In the genomic region with DNA sequence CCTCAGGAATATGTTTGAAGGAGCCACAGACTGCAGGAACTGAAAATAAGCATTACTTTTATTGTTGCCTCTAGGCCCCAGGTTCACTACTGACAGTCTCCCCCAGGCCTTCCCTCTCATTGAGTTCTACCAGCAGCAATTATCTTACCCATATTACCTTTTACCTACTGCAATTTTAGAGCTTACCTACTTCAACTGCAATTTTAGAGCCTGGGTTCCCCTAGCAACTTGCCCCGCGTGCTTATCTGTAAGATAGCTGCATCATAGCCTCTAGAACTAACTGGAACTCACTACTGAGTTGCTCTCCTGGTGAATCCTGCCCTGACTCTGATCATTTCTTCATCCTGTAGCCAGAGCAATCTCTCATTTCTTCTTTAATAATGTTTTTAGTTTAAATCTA, we compare ENCODE assay signal across 31 cellular contexts.
"Had no signal": no experiment of that assay in that cellular context is flagged by ENCODE, and none has a peak within 500 bp of the region (broad histone marks: within the 10 kb centered on the region; RNA-seq: fewer than 3 reads in every experiment).

No MANE protein-coding gene starts in this region.

- DNase-seq: activated effector memory CD4-positive, alpha-beta T cell treated with anti-CD3 and anti-CD28 coated beads, Interleukin-2, amount 50 U/mL, for 16 hours; activated effector memory CD4-positive, alpha-beta T cell treated with Interleukin-2 at 50 U/mL for 16 hours; activated gamma-delta T cell; activated gamma-delta T cell treated with Interleukin-2 at 50 U/mL for 16 hours; activated naive CD4-positive, alpha-beta T cell; activated naive CD4-positive, alpha-beta T cell treated with anti-CD3 and anti-CD28 coated beads for 36 hours; activated naive CD4-positive, alpha-beta T cell treated with anti-CD3 and anti-CD28 coated beads, Interleukin-2, amount 10 ng/mL, durations not matched to agents 7 days and 5 days; activated naive CD4-positive, alpha-beta T cell treated with anti-CD3 and anti-CD28 coated beads, Interleukin-2, amount 50 U/mL, for 16 hours; activated naive CD4-positive, alpha-beta T cell treated with Interleukin-2 at 50 U/mL for 16 hours; activated naive CD8-positive, alpha-beta T cell treated with anti-CD3 and anti-CD28 coated beads for 36 hours; activated naive CD8-positive, alpha-beta T cell treated with anti-CD3 and anti-CD28 coated beads, Interleukin-2, amount 10 ng/mL, durations not matched to agents 7 days and 5 days; activated naive CD8-positive, alpha-beta T cell treated with anti-CD3 and anti-CD28 coated beads, Interleukin-2, amount 50 U/mL, for 24 hours; activated T-cell treated with anti-CD3 and anti-CD28 coated beads, Interleukin-2, amount 50 U/mL, for 24 hours; activated T-cell treated with anti-CD3 and anti-CD28 coated beads, Interleukin-2, amount 50 U/mL, for 4 hours; activated T-cell treated with anti-CD3 and anti-CD28 coated beads, Interleukin-2, amount 50 U/mL, for 48 hours; activated T-cell treated with anti-CD3 and anti-CD28 coated beads, Interleukin-2, amount 50 U/mL, for 72 hours; adrenal gland; amniotic stem cell; amygdala; anterior cingulate cortex; aorta; body of pancreas; brain microvascular endothelial cell; caudate nucleus; central memory CD4-positive, alpha-beta T cell; cerebellar nuclear complex had no signal

- H3K27me3 ChIP-seq: adrenal gland, ascending aorta, body of pancreas, brain microvascular endothelial cell, breast epithelium, cardiac muscle cell had no signal

- H3K4me1 ChIP-seq: adrenal gland, ascending aorta, body of pancreas, breast epithelium had no signal

- H3K36me3 ChIP-seq: adrenal gland, ascending aorta, brain microvascular endothelial cell, breast epithelium, cardiac muscle cell had no signal

- H3K27ac ChIP-seq: adrenal gland, ascending aorta, body of pancreas, brain microvascular endothelial cell, breast epithelium, cardiac muscle cell had no signal

- H3K9me3 ChIP-seq: adrenal gland, ascending aorta, body of pancreas, breast epithelium had no signal

- ATAC-seq: activated naive CD4-positive, alpha-beta T cell treated with anti-CD3 and anti-CD28 coated beads, Interleukin-2, amount 50 U/mL, for 72 hours; activated naive CD8-positive, alpha-beta T cell treated with anti-CD3 and anti-CD28 coated beads, Interleukin-2, amount 50 U/mL, for 24 hours; activated T-cell treated with anti-CD3 and anti-CD28 coated beads, Interleukin-2, amount 50 U/mL, for 4 hours; activated T-cell treated with anti-CD3 and anti-CD28 coated beads, Interleukin-2, amount 50 U/mL, for 72 hours; activated T-helper 17 cell treated with anti-CD3 and anti-CD28 coated beads, Interleukin-2, amount 50 U/mL, for 72 hours; body of pancreas had no signal

- H3K4me3 ChIP-seq: adrenal gland, ascending aorta, body of pancreas, breast epithelium, cardiac muscle cell had no signal
